Comparison of ENCODE assay signal across 8 cellular contexts in genomic region chr5:159207616-159208507, GRCh38. TPM values are rescaled to one million over a fixed set of nuclear protein-coding genes. Genes with fewer than 3 reads are reported as not detected.
A peak's percentile ranks its signal among the peaks of the same experiment; 100 is the strongest.
DNase-seq lines count a peak whose midpoint lies in the region; ATAC-seq and TF ChIP-seq lines count a peak whose summit lies in the region.

No MANE protein-coding gene starts in this region.

- H3K9me3 ChIP-seq in CD8-positive, alpha-beta memory T cell (ENCODE audit: low read length): no peaks in the 10 kb centered on the region
- H3K9me3 ChIP-seq in OCI-LY3 (ENCODE audit: insufficient read depth, low read length) (no peaks in the 10 kb centered on the region), mucosa of rectum (ENCODE audit: control insufficient read depth in 2 of 2, low read length in 2 of 2) (no peaks in the 10 kb centered on the region)

- H3K4me1 Mint-ChIP-seq in CD8-positive, alpha-beta memory T cell: peaks cover 58 to 68% (median 67%) of the 10 kb centered on the region in 3 donors

- H3K27ac Mint-ChIP-seq in CD8-positive, alpha-beta memory T cell: peak overlapping the region; percentile 96 to 98 (median 98)

- H3K27ac ChIP-seq in CD8-positive, alpha-beta memory T cell (ENCODE audit: low read depth, low read length): peak overlapping the region; percentile 87
- H3K27ac ChIP-seq in HL-60 (replicated peaks) (peak overlapping the region; percentile 72), OCI-LY3 (ENCODE audit: low read length) (peak overlapping the region; percentile 94), epithelial cell of prostate (peak overlapping the region; percentile 96), mucosa of rectum (ENCODE audit: low read depth in 2 of 2, low read length in 2 of 2) (peak overlapping the region; percentile 90 to 94)

- H3K79me2 ChIP-seq in OCI-LY3 (ENCODE audit: low read length): peaks cover 77% of the 10 kb centered on the region

- peak overlapping the region; percentile 88 for H3K4me3 ChIP-seq in CD8-positive, alpha-beta memory T cell (ENCODE audit: low read length)
- H3K4me3 ChIP-seq in HL-60 (replicated peaks; ENCODE audit: insufficient read depth, low read length) (peak overlapping the region; percentile 86), OCI-LY3 (ENCODE audit: low read length) (peak overlapping the region; percentile 94), mucosa of rectum (ENCODE audit: low read length in 2 of 2) (peak overlapping the region; percentile 86 to 93)

- H3K9me3 Mint-ChIP-seq in CD8-positive, alpha-beta memory T cell: no peaks in the 10 kb centered on the region

- peak overlapping the region; percentile 94 to 99 (median 96) for H3K4me3 Mint-ChIP-seq in CD8-positive, alpha-beta memory T cell

- H3K4me1 ChIP-seq in CD8-positive, alpha-beta memory T cell (ENCODE audit: insufficient read depth, low read length): peaks cover 58% of the 10 kb centered on the region
- H3K4me1 ChIP-seq in OCI-LY3 (ENCODE audit: low read length) (peaks cover 30% of the 10 kb centered on the region), mucosa of rectum (ENCODE audit: control insufficient read depth in 2 of 2, insufficient read depth in 2 of 2, low read length in 2 of 2) (peaks cover 25 to 45% of the 10 kb centered on the region in 2 donors)

- H3K4me2 ChIP-seq in OCI-LY3 (ENCODE audit: low read length): peak overlapping the region; percentile 90

- H3K27me3 ChIP-seq in CD8-positive, alpha-beta memory T cell (ENCODE audit: insufficient read depth, low read length, poor library complexity, severe bottlenecking): no peaks in the 10 kb centered on the region
- no peaks in the 10 kb centered on the region for H3K27me3 ChIP-seq in HL-60 (ENCODE audit: insufficient read depth, poor library complexity, severe bottlenecking)
- H3K27me3 ChIP-seq in OCI-LY3 (ENCODE audit: low read depth, low read length): no peaks in the 10 kb centered on the region
- no peaks in the 10 kb centered on the region for H3K27me3 ChIP-seq in mucosa of rectum (ENCODE audit: control insufficient read depth in 2 of 2, insufficient read depth in 2 of 2, low read length in 2 of 2)

- POLR2A ChIA-PET in CD8-positive, alpha-beta memory T cell (lab: Charles Lee): interaction anchor here (0.7 to 2.3 kb wide), 7 partner anchors 9 to 79 kb away, joined by 3 to 15 read pairs (median 4); partner anchors contain the start of gene UBLCP1

- peaks cover 0 to 1% of the 10 kb centered on the region in 2 donors for H3K27me3 Mint-ChIP-seq in CD8-positive, alpha-beta memory T cell

- CTCF ChIA-PET in CD8-positive, alpha-beta memory T cell (lab: Charles Lee): interaction anchor here (1.0 to 2.0 kb wide), 8 partner anchors 9 to 779 kb away, joined by 3 to 14 read pairs (median 3); partner anchors contain the start of gene UBLCP1

- ATAC-seq in GM19463 (IDR thresholded peaks at IDR 0.05; ENCODE audit: unreplicated experiment): peak; percentile 51

- no peaks in the 10 kb centered on the region for H3K36me3 ChIP-seq in CD8-positive, alpha-beta memory T cell (ENCODE audit: insufficient read depth, low read length)
- H3K36me3 ChIP-seq in OCI-LY3 (replicated peaks; ENCODE audit: low read depth, low read length): peaks cover under 1% of the 10 kb centered on the region
- no peaks in the 10 kb centered on the region for H3K36me3 ChIP-seq in mucosa of rectum (ENCODE audit: control insufficient read depth in 2 of 2, insufficient read depth in 2 of 2, low read length in 2 of 2)

- H3K9ac ChIP-seq in OCI-LY3 (ENCODE audit: low read length) (peak overlapping the region; percentile 92), mucosa of rectum (ENCODE audit: low read depth in 1 of 2, low read length in 2 of 2) (peak overlapping the region; percentile 86 to 92)

- TF ChIP-seq CTCF in HL-60 (IDR thresholded peaks at IDR 0.05; ENCODE audit: insufficient read depth, low read length) (no peak), OCI-LY3 (IDR thresholded peaks at IDR 0.05; ENCODE audit: low read depth, low read length) (no peak)

- H4K20me1 ChIP-seq in OCI-LY3 (ENCODE audit: insufficient read depth, low read length): peaks cover 40% of the 10 kb centered on the region

- DNase-seq in CD8-positive, alpha-beta memory T cell: peak; percentile 68 to 88 (median 83)
- peak; percentile 64 to 93 for DNase-seq in HL-60 (ENCODE audit: low read depth in 1 of 2, low spot score in 1 of 2)
- DNase-seq in activated T-cell treated with anti-CD3 and anti-CD28 coated beads for 4 hours: peak; percentile 61
- DNase-seq in epithelial cell of prostate (ENCODE audit: low read depth, low spot score): no peak
- DNase-seq in stimulated activated CD8-positive, alpha-beta memory T cell treated with anti-CD3 and anti-CD28 coated beads, Interleukin-4, amount 100 ng/mL, for 24 hours (ENCODE audit: low read depth): peak; percentile 65

- H2AFZ ChIP-seq in OCI-LY3 (ENCODE audit: low read depth, low read length): no peak overlapping the region

- H3K36me3 Mint-ChIP-seq in CD8-positive, alpha-beta memory T cell: peaks cover 0 to 23% (median 2%) of the 10 kb centered on the region in 3 donors

RNA-seq across cellular contexts. Expression of gene RNF145, which starts 1.5 kb away (rescaled TPM):
- total RNA-seq in CD8-positive, alpha-beta memory T cell: 10 to 100 TPM; 80.0 to 85.0 TPM
- 12.9 TPM for polyA plus RNA-seq in CD8-positive, alpha-beta memory T cell

RNA-seq across cellular contexts. Expression of gene UBLCP1, which starts 55.2 kb away (rescaled TPM):
- total RNA-seq in CD8-positive, alpha-beta memory T cell: 10 to 100 TPM; 41.8 to 44.4 TPM
- polyA plus RNA-seq in CD8-positive, alpha-beta memory T cell: 59.0 TPM
